Comparison of ENCODE assay signal across 1 cellular context in genomic region chr2:44168684-44169154, GRCh38.
TF ChIP-seq lines count a peak whose summit lies in the region.

TSS of gene PPM1B (plus strand) at chr2:44168875. CDS start at chr2:44201200, 32,325 bp downstream.

TF ChIP-seq in HepG2, 621 proteins besides CTCF, POLR2A, EP300 and RAD21 (continued from another document and continues in another):
- TF ChIP-seq ARID4A (CRISPR knock-in tag; IDR thresholded peaks at IDR 0.05; ENCODE audit: borderline replicate concordance) = peak; percentile 86
- TF ChIP-seq SKI (IDR thresholded peaks at IDR 0.05; ENCODE audit: partially characterized antibody) = peak; percentile 34
- TF ChIP-seq CBX1 (IDR thresholded peaks at IDR 0.05; ENCODE audit: low read depth) = peak; percentile 85
- no peak; the same call in 1 of the 2 replicates for TF ChIP-seq MYNN (CRISPR knock-in tag; IDR thresholded peaks at IDR 0.05; ENCODE audit: low read depth)
- TF ChIP-seq ZNF224 (CRISPR knock-in tag; IDR thresholded peaks at IDR 0.05) = no peak
- TF ChIP-seq MTA3 (CRISPR knock-in tag; IDR thresholded peaks at IDR 0.05) = no peak
- TF ChIP-seq, protein P1, sequence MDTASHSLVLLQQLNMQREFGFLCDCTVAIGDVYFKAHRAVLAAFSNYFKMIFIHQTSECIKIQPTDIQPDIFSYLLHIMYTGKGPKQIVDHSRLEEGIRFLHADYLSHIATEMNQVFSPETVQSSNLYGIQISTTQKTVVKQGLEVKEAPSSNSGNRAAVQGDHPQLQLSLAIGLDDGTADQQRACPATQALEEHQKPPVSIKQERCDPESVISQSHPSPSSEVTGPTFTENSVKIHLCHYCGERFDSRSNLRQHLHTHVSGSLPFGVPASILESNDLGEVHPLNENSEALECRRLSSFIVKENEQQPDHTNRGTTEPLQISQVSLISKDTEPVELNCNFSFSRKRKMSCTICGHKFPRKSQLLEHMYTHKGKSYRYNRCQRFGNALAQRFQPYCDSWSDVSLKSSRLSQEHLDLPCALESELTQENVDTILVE (CRISPR knock-in tag; IDR thresholded peaks at IDR 0.05) = no peak
- TF ChIP-seq HOXA7 (CRISPR knock-in tag; IDR thresholded peaks at IDR 0.05) = no peak
- TF ChIP-seq, protein P2, sequence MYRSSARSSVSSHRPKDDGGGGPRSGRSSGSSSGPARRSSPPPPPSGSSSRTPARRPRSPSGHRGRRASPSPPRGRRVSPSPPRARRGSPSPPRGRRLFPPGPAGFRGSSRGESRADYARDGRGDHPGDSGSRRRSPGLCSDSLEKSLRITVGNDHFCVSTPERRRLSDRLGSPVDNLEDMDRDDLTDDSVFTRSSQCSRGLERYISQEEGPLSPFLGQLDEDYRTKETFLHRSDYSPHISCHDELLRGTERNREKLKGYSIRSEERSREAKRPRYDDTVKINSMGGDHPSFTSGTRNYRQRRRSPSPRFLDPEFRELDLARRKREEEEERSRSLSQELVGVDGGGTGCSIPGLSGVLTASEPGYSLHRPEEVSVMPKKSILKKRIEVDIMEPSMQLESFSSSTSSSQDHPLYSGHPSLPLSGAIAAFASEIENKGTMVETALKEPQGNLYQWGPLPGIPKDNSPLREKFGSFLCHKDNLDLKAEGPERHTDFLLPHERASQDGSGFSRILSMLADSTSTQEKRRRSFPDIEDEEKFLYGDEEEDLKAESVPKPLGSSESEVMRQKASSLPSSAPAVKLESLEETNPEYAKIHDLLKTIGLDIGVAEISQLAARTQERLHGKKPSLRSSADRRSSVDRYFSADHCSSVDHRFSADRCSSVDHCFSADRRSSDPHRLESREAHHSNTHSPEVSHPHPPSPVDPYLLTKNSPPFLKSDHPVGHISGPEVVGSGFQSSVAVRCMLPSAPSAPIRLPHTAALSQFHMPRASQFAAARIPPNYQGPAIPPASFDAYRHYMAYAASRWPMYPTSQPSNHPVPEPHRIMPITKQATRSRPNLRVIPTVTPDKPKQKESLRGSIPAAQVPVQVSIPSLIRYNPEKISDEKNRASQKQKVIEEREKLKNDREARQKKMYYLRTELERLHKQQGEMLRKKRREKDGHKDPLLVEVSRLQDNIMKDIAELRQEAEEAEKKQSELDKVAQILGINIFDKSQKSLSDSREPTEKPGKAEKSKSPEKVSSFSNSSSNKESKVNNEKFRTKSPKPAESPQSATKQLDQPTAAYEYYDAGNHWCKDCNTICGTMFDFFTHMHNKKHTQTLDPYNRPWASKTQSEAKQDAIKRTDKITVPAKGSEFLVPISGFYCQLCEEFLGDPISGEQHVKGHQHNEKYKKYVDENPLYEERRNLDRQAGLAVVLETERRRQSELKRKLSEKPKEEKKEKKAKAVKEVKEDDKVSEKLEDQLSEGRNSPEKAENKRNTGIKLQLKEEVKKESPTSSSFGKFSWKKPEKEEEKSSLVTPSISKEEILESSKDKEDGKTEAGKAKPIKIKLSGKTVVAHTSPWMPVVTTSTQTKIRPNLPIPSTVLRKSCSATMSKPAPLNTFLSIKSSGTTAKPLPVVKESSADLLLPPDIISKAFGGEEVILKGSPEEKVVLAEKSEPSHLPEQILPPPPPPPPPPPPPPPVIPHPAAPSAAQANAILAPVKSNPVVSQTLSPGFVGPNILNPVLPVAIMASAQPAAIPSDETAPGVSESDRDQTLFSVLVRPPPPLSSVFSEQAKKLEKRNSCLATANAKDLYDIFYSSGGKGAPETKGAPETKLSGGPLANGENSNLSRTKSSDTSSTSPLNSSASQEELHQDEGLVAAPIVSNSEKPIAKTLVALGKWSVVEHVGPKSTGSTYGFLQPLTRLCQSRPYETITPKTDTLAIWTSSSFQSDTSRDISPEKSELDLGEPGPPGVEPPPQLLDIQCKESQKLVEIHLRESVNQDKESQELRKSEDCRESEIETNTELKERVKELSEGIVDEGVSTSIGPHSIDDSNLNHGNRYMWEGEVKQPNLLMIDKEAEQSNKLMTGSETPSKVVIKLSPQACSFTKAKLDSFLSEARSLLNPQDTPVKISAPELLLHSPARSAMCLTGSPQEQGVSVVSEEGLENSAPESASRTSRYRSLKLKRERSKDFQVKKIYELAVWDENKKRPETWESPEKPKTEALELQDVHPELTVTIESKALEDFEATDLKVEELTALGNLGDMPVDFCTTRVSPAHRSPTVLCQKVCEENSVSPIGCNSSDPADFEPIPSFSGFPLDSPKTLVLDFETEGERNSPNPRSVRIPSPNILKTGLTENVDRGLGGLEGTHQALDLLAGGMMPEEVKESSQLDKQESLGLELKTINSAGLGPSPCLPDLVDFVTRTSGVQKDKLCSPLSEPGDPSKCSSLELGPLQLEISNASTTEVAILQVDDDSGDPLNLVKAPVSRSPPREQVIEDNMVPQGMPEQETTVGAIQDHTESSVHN (CRISPR knock-in tag; IDR thresholded peaks at IDR 0.05) = no peak
- TF ChIP-seq GATAD2A (CRISPR knock-in tag; IDR thresholded peaks at IDR 0.05) = peak; percentile 15; the same call in 1 of the 2 replicates
- TF ChIP-seq ADNP (CRISPR knock-in tag; IDR thresholded peaks at IDR 0.05) = no peak
- no peak for TF ChIP-seq HOMEZ (CRISPR knock-in tag; IDR thresholded peaks at IDR 0.05; ENCODE audit: low read depth)
- no peak for TF ChIP-seq ZEB1 (IDR thresholded peaks at IDR 0.05; ENCODE audit: insufficient replicate concordance, low read depth)
- no peak for TF ChIP-seq ERF (CRISPR knock-in tag; IDR thresholded peaks at IDR 0.05)
- TF ChIP-seq SNAI1 (CRISPR knock-in tag; IDR thresholded peaks at IDR 0.05; ENCODE audit: borderline replicate concordance) = no peak; the same call in 1 of the 2 replicates
- TF ChIP-seq, protein P3, sequence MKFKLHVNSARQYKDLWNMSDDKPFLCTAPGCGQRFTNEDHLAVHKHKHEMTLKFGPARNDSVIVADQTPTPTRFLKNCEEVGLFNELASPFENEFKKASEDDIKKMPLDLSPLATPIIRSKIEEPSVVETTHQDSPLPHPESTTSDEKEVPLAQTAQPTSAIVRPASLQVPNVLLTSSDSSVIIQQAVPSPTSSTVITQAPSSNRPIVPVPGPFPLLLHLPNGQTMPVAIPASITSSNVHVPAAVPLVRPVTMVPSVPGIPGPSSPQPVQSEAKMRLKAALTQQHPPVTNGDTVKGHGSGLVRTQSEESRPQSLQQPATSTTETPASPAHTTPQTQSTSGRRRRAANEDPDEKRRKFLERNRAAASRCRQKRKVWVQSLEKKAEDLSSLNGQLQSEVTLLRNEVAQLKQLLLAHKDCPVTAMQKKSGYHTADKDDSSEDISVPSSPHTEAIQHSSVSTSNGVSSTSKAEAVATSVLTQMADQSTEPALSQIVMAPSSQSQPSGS (CRISPR knock-in tag; IDR thresholded peaks at IDR 0.05) = no peak
- no peak; the same call in 1 of the 2 replicates for TF ChIP-seq TFDP2 (CRISPR knock-in tag; IDR thresholded peaks at IDR 0.05)
- 0 out of 2 replicates have a peak, but pooled peaks have one; percentile 11 for TF ChIP-seq POGZ (CRISPR knock-in tag; IDR thresholded peaks at IDR 0.05)
- TF ChIP-seq SNAPC2 (CRISPR knock-in tag; IDR thresholded peaks at IDR 0.05) = no peak
- TF ChIP-seq, protein P4, sequence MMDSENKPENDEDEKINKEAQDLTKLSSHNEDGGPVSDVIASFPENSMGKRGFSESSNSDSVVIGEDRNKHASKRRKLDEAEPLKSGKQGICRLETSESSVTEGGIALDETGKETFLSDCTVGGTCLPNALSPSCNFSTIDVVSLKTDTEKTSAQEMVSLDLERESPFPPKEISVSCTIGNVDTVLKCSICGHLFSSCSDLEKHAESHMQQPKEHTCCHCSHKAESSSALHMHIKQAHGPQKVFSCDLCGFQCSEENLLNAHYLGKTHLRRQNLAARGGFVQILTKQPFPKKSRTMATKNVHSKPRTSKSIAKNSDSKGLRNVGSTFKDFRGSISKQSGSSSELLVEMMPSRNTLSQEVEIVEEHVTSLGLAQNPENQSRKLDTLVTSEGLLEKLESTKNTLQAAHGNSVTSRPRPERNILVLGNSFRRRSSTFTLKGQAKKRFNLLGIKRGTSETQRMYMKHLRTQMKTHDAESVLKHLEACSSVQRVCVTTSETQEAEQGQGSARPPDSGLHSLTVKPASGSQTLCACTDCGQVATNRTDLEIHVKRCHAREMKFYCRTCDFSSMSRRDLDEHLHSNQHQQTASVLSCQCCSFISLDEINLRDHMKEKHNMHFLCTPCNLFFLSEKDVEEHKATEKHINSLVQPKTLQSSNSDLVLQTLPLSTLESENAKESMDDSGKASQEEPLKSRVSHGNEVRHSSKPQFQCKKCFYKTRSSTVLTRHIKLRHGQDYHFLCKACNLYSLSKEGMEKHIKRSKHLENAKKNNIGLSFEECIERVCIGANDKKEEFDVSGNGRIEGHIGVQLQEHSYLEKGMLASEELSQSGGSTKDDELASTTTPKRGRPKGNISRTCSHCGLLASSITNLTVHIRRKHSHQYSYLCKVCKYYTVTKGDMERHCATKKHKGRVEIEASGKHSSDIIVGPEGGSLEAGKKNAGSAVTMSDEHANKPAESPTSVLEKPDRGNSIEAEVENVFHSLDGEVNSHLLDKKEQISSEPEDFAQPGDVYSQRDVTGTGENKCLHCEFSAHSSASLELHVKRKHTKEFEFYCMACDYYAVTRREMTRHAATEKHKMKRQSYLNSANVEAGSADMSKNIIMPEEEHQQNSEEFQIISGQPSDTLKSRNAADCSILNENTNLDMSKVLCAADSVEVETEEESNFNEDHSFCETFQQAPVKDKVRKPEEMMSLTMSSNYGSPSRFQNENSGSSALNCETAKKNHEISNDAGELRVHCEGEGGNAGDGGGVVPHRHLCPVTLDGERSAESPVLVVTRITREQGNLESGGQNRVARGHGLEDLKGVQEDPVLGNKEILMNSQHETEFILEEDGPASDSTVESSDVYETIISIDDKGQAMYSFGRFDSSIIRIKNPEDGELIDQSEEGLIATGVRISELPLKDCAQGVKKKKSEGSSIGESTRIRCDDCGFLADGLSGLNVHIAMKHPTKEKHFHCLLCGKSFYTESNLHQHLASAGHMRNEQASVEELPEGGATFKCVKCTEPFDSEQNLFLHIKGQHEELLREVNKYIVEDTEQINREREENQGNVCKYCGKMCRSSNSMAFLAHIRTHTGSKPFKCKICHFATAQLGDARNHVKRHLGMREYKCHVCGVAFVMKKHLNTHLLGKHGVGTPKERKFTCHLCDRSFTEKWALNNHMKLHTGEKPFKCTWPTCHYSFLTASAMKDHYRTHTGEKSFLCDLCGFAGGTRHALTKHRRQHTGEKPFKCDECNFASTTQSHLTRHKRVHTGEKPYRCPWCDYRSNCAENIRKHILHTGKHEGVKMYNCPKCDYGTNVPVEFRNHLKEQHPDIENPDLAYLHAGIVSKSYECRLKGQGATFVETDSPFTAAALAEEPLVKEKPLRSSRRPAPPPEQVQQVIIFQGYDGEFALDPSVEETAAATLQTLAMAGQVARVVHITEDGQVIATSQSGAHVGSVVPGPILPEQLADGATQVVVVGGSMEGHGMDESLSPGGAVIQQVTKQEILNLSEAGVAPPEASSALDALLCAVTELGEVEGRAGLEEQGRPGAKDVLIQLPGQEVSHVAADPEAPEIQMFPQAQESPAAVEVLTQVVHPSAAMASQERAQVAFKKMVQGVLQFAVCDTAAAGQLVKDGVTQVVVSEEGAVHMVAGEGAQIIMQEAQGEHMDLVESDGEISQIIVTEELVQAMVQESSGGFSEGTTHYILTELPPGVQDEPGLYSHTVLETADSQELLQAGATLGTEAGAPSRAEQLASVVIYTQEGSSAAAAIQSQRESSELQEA (CRISPR knock-in tag; IDR thresholded peaks at IDR 0.05; ENCODE audit: not compliant biosample characterization) = no peak
- TF ChIP-seq, protein P5, sequence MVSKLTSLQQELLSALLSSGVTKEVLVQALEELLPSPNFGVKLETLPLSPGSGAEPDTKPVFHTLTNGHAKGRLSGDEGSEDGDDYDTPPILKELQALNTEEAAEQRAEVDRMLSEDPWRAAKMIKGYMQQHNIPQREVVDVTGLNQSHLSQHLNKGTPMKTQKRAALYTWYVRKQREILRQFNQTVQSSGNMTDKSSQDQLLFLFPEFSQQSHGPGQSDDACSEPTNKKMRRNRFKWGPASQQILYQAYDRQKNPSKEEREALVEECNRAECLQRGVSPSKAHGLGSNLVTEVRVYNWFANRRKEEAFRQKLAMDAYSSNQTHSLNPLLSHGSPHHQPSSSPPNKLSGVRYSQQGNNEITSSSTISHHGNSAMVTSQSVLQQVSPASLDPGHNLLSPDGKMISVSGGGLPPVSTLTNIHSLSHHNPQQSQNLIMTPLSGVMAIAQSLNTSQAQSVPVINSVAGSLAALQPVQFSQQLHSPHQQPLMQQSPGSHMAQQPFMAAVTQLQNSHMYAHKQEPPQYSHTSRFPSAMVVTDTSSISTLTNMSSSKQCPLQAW (CRISPR knock-in tag; IDR thresholded peaks at IDR 0.05) = no peak
- TF ChIP-seq ZNF12 (CRISPR knock-in tag; IDR thresholded peaks at IDR 0.05) = peak; percentile 68; the same call in 1 of the 2 replicates
